Comparison of ENCODE assay signal across 12 cellular contexts in genomic region chr6:149111556-149112115, GRCh38.
DNase-seq lines count a peak whose midpoint lies in the region; ATAC-seq, FAIRE-seq and TF ChIP-seq lines count a peak whose summit lies in the region.
"Had no signal": no experiment of that assay in that cellular context is flagged by ENCODE, and none has a peak within 500 bp of the region (broad histone marks: within the 10 kb centered on the region; RNA-seq: fewer than 3 reads in every experiment).

No MANE protein-coding gene starts in this region.

- peak; percentile 47 for FAIRE-seq in colon (lab: Jason Lieb, UNC)
- no peak for FAIRE-seq in H54 (lab: Jason Lieb, UNC)

- DNase-seq in H54 (ENCODE audit: insufficient read length, low spot score) = no peak
- no peak for DNase-seq in NCI-H510A treated with DMSO at 0.1 percent for 48 hours (lab: John Stamatoyannopoulos, UW)
- DNase-seq in A172 (ENCODE audit: low spot score) = no peak
- DNase-seq: activated CD4-positive, alpha-beta T cell treated with anti-CD3 and anti-CD28 coated beads for 1 hour; dorsolateral prefrontal cortex; NCI-H2029; NCI-H82; SK-N-SH had no signal

- no peak for TF ChIP-seq POLR2A in H54 (IDR thresholded peaks at IDR 0.05; ENCODE audit: low read depth, low read length)

- ATAC-seq in GM18517 (IDR thresholded peaks at IDR 0.05; ENCODE audit: unreplicated experiment) = peak; percentile 60
- peak; percentile 44 for ATAC-seq in GM21381 (IDR thresholded peaks at IDR 0.05; ENCODE audit: unreplicated experiment)
- ATAC-seq in HG03442 (IDR thresholded peaks at IDR 0.05; ENCODE audit: unreplicated experiment) = peak; percentile 47
